ENCODE assay signal across 31 cellular contexts in the genomic region with DNA sequence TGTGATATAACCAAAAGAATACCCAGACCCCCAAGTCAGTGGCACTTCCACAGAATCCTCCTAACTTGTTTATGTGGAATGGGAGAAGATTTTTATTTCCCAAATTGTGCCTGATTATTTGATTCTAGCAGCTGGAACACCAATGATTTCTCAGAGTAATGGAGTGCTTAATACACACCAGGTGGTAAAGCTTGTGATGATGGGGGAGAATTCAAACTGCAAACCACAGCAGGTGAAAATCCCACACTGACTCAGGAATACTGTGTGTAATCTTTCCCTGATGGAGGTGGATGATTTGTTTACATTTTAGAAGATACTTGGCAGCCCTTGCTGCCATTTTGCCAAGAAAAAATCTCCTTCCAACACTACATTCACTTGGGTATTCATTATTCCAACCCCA.
DNase-seq lines count a peak whose midpoint lies in the region; ATAC-seq, FAIRE-seq and TF ChIP-seq lines count a peak whose summit lies in the region.
"Had no signal": no experiment of that assay in that cellular context is flagged by ENCODE, and none has a peak within 500 bp of the region (broad histone marks: within the 10 kb centered on the region; RNA-seq: fewer than 3 reads in every experiment).

No MANE protein-coding gene starts in this region.

- H3K9me3 ChIP-seq in astrocyte (ENCODE audit: insufficient read depth, low read depth, low read length) = no peaks in the 10 kb centered on the region
- no peaks in the 10 kb centered on the region for H3K9me3 ChIP-seq in uterus
- H3K9me3 ChIP-seq: BE2C, SJSA1, thoracic aorta, vagina had no signal

- no peak overlapping the region for H2AFZ ChIP-seq in astrocyte (ENCODE audit: low read depth, low read length)

- H3K9me3 Mint-ChIP-seq in astrocyte (ENCODE audit: unreplicated experiment) = peaks cover 8% of the 10 kb centered on the region

- TF ChIP-seq CTCF in astrocyte (IDR thresholded peaks at IDR 0.05; ENCODE audit: insufficient read depth, low read depth, low read length) (no peak), uterus (IDR thresholded peaks at IDR 0.05) (no peak)

- H3K4me3 ChIP-seq in astrocyte (ENCODE audit: insufficient read depth, low read depth, low read length) (no peak overlapping the region), uterus (no peak overlapping the region)
- H3K4me3 ChIP-seq: breast epithelium, left lung, SJSA1, spleen, thoracic aorta, vagina had no signal

- H3K36me3 Mint-ChIP-seq in astrocyte (ENCODE audit: low read depth, unreplicated experiment) = no peaks in the 10 kb centered on the region
- H3K36me3 Mint-ChIP-seq: stimulated activated naive B cell treated with anti-CD40 and anti-IgM and Interleukin-4, amounts not matched to agents 10 μg/mL and 1 μg/mL and 100 μg/mL, for 72 hours had no signal

- no peaks in the 10 kb centered on the region for H3K27me3 Mint-ChIP-seq in astrocyte (ENCODE audit: low read depth, unreplicated experiment)
- H3K27me3 Mint-ChIP-seq: naive thymus-derived CD8-positive, alpha-beta T cell; stimulated activated naive B cell treated with anti-CD40 and anti-IgM and Interleukin-4, amounts not matched to agents 10 μg/mL and 1 μg/mL and 100 μg/mL, for 72 hours had no signal

- H3K4me3 Mint-ChIP-seq in astrocyte (ENCODE audit: unreplicated experiment) = no peak overlapping the region
- H3K4me3 Mint-ChIP-seq: naive thymus-derived CD8-positive, alpha-beta T cell; stimulated activated naive B cell treated with anti-CD40 and anti-IgM and Interleukin-4, amounts not matched to agents 10 μg/mL and 1 μg/mL and 100 μg/mL, for 72 hours had no signal

- H3K36me3 ChIP-seq in astrocyte (ENCODE audit: insufficient read depth, low read length) (no peaks in the 10 kb centered on the region), uterus (no peaks in the 10 kb centered on the region)
- H3K36me3 ChIP-seq: BE2C, breast epithelium, left lung, SJSA1, spleen, thoracic aorta, vagina had no signal

- TF ChIP-seq POLR2A in uterus (IDR thresholded peaks at IDR 0.05) = no peak

- no peaks in the 10 kb centered on the region for H3K4me1 Mint-ChIP-seq in astrocyte (ENCODE audit: low read depth, unreplicated experiment)
- H3K4me1 Mint-ChIP-seq: naive thymus-derived CD8-positive, alpha-beta T cell; stimulated activated naive B cell treated with anti-CD40 and anti-IgM and Interleukin-4, amounts not matched to agents 10 μg/mL and 1 μg/mL and 100 μg/mL, for 72 hours had no signal

- no peaks in the 10 kb centered on the region for H4K20me1 ChIP-seq in astrocyte (ENCODE audit: insufficient read depth, low read length)

- DNase-seq in NCI-H748 (lab: John Stamatoyannopoulos, UW; ENCODE audit: unreplicated experiment) = peak; percentile 30
- DNase-seq in NCI-H748 treated with DMSO at 0.1 percent for 48 hours (lab: John Stamatoyannopoulos, UW) = no peak
- peak; percentile 94 for DNase-seq in NCI-H2107 treated with DMSO at 0.1 percent for 48 hours (lab: John Stamatoyannopoulos, UW; ENCODE audit: unreplicated experiment)
- DNase-seq in astrocyte (ENCODE audit: low read depth) = peak; percentile 24
- DNase-seq in glomerular visceral epithelial cell (ENCODE audit: extremely low spot score) = no peak
- DNase-seq in uterus = no peak
- no peak for DNase-seq in SKM-1 treated with dmso at 0.1 percent for 144 hours (lab: John Stamatoyannopoulos, UW; ENCODE audit: unreplicated experiment)
- DNase-seq: activated CD4-positive, alpha-beta T cell treated with anti-CD3 and anti-CD28 coated beads for 1 hour; activated T-cell treated with anti-CD3 and anti-CD28 coated beads, Interleukin-2, amount 50 U/mL, for 1 hour; BE2C; effector memory CD4-positive, alpha-beta T cell; foreskin keratinocyte; hypothalamus; left lung; mesendoderm; naive thymus-derived CD8-positive, alpha-beta T cell; NCI-H226; retina; spleen; stimulated activated CD4-positive, alpha-beta T cell treated with anti-CD3 and anti-CD28 coated beads, Interleukin-4, amount 100 ng/mL, for 1 hour; stimulated activated naive B cell treated with anti-CD40 and anti-IgM and Interleukin-4, amounts not matched to agents 10 μg/mL and 1 μg/mL and 100 μg/mL, for 72 hours had no signal

- no peaks in the 10 kb centered on the region for H3K79me2 ChIP-seq in astrocyte (ENCODE audit: insufficient read depth, low read length)

- intact Hi-C loops in uterus (cut with DNase I; ENCODE audit: low total_unique reads) = no loop called here

- no peak overlapping the region for H3K9ac ChIP-seq in astrocyte (ENCODE audit: low read length)

- H3K27me3 ChIP-seq in astrocyte (ENCODE audit: insufficient read depth, low read length) = no peaks in the 10 kb centered on the region
- no peaks in the 10 kb centered on the region for H3K27me3 ChIP-seq in uterus
- H3K27me3 ChIP-seq: BE2C, breast epithelium, foreskin keratinocyte, left lung, SJSA1, spleen, vagina had no signal

- no peak for FAIRE-seq in astrocyte (lab: Jason Lieb, UNC)
- FAIRE-seq: colon, GM12891, H54, TTC549 had no signal

- no peak for ATAC-seq in HG03354 (IDR thresholded peaks at IDR 0.05; ENCODE audit: poor library complexity, severe bottlenecking, unreplicated experiment)
- ATAC-seq: foreskin keratinocyte; left lung; naive thymus-derived CD8-positive, alpha-beta T cell; Panc1; stimulated activated naive B cell treated with anti-CD40 and anti-IgM and Interleukin-4, amounts not matched to agents 10 μg/mL and 1 μg/mL and 100 μg/mL, for 72 hours had no signal

- no peak overlapping the region for H3K4me2 ChIP-seq in astrocyte (ENCODE audit: low read length)

- no peak overlapping the region for H3K27ac Mint-ChIP-seq in astrocyte (ENCODE audit: unreplicated experiment)
- H3K27ac Mint-ChIP-seq: naive thymus-derived CD8-positive, alpha-beta T cell; stimulated activated naive B cell treated with anti-CD40 and anti-IgM and Interleukin-4, amounts not matched to agents 10 μg/mL and 1 μg/mL and 100 μg/mL, for 72 hours had no signal

- H3K27ac ChIP-seq in astrocyte (ENCODE audit: low read depth, low read length) = no peak overlapping the region
- H3K27ac ChIP-seq in uterus = no peak overlapping the region
- H3K27ac ChIP-seq: breast epithelium, foreskin keratinocyte, left lung, SJSA1, spleen, thoracic aorta, vagina had no signal

- no peaks in the 10 kb centered on the region for H3K4me1 ChIP-seq in astrocyte (ENCODE audit: insufficient read depth, low read length)
- H3K4me1 ChIP-seq in uterus = no peaks in the 10 kb centered on the region
- H3K4me1 ChIP-seq: BE2C, breast epithelium, foreskin keratinocyte, left lung, SJSA1, spleen, vagina had no signal

Comparison
In these comparisons a context has a peak if more than half of its experiments do, and no peak if none do; other contexts are left out.
1. DNase-seq: peak in NCI-H748 (single experiment), NCI-H2107 treated with DMSO at 0.1 percent for 48 hours (single experiment) and astrocyte (single experiment); none in NCI-H748 treated with DMSO at 0.1 percent for 48 hours (single experiment), glomerular visceral epithelial cell (single experiment), uterus (0 of 2) and SKM-1 treated with dmso at 0.1 percent for 144 hours (single experiment).